ENCODE assay signal across 12 cellular contexts in genomic region chr9:108972186-108972585, GRCh38.
"Had no signal": no experiment of that assay in that cellular context is flagged by ENCODE, and none has a peak within 500 bp of the region (broad histone marks: within the 10 kb centered on the region; RNA-seq: fewer than 3 reads in every experiment).

No MANE protein-coding gene starts in this region.

- H3K9me3 ChIP-seq: esophagus squamous epithelium had no signal

- ATAC-seq: activated T-helper 17 cell treated with anti-CD3 and anti-CD28 coated beads, Interleukin-2, amount 50 U/mL, for 72 hours; SK-N-SH treated with all-trans-retinoic acid at 6 μM for 48 hours; stimulated activated effector memory CD8-positive, alpha-beta T cell treated with anti-CD3 and anti-CD28 coated beads, Interleukin-12 subunit alpha, Interleukin-12 subunit beta, amount 100 ng/mL, for 72 hours had no signal

- DNase-seq: activated CD4-positive, alpha-beta T cell treated with anti-CD3 and anti-CD28 coated beads, Interleukin-2, amount 10 ng/mL, durations not matched to agents 7 days and 5 days; activated CD4-positive, CD25-positive, alpha-beta regulatory T cell; activated CD8-positive, alpha-beta memory T cell treated with anti-CD3 and anti-CD28 coated beads for 24 hours; activated naive CD4-positive, alpha-beta T cell treated with anti-CD3 and anti-CD28 coated beads for 36 hours; activated T-cell treated with anti-CD3 and anti-CD28 coated beads for 4 hours; esophagus squamous epithelium; midbrain; small intestine; substantia nigra had no signal

- H3K27ac ChIP-seq: esophagus squamous epithelium had no signal

- H3K36me3 ChIP-seq: esophagus squamous epithelium had no signal

- H3K4me3 ChIP-seq: esophagus squamous epithelium had no signal

- H3K27me3 ChIP-seq: esophagus squamous epithelium had no signal
